ENCODE assay signal across 30 cellular contexts in the genomic region with DNA sequence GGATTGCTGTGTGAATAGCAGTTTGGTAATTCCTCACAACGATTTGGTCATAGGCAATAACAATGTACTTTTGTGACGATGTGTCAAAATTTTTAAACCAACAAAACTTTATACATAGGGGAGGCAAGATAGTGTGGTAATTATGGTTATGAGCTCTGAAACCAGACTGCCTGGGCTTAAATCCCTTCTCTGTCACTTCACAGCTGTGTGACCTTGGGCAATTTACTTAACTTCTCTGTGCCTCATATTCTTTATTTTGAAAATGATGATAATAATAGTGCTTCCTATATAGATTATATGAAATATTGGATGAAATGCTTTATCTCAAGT. TPM values are rescaled to one million over a fixed set of nuclear protein-coding genes. Genes with fewer than 3 reads are reported as not detected.
DNase-seq lines count a peak whose midpoint lies in the region; ATAC-seq and TF ChIP-seq lines count a peak whose summit lies in the region.
"Had no signal": no experiment of that assay in that cellular context is flagged by ENCODE, and none has a peak within 500 bp of the region (broad histone marks: within the 10 kb centered on the region; RNA-seq: fewer than 3 reads in every experiment).

No MANE protein-coding gene starts in this region.

- peak overlapping the region; percentile 78 for H3K27ac Mint-ChIP-seq in stimulated activated naive CD8-positive, alpha-beta T cell treated with anti-CD3 and anti-CD28 coated beads, Interleukin-15, Interleukin-2, amounts not matched to agents 100 ng/mL and 50 ng/mL, for 24 hours
- no peak overlapping the region for H3K27ac Mint-ChIP-seq in endodermal cell
- H3K27ac Mint-ChIP-seq: CD14-positive monocyte; natural killer cell treated with Interleukin-12 subunit alpha and Interleukin-12 subunit beta and Interleukin-15 and Interleukin-18, amount 100 ng/mL, for 72 hours; stimulated activated memory B cell treated with anti-CD40 and anti-IgM and Interleukin-4, amounts not matched to agents 10 μg/mL and 1 μg/mL and 100 μg/mL, for 72 hours had no signal

- H3K27ac ChIP-seq in endodermal cell (ENCODE audit: low read depth, low read length), result no peak overlapping the region
- peak overlapping the region; percentile 9 to 48 for H3K27ac ChIP-seq in tibial artery
- H3K27ac ChIP-seq: colonic mucosa, pancreas had no signal

- H3K27me3 ChIP-seq in endodermal cell (ENCODE audit: control insufficient read depth, insufficient read depth, low read length, poor library complexity, severe bottlenecking) (no peaks in the 10 kb centered on the region), tibial artery (no peaks in the 10 kb centered on the region)
- H3K27me3 ChIP-seq: colonic mucosa, pancreas had no signal

- peak; percentile 17 to 41 for ATAC-seq in activated CD4-positive, CD25-positive, alpha-beta regulatory T cell treated with anti-CD3 and anti-CD28 coated beads, Interleukin-2, amount 50 U/mL, for 24 hours
- ATAC-seq in stimulated activated naive CD8-positive, alpha-beta T cell treated with anti-CD3 and anti-CD28 coated beads, Interleukin-15, Interleukin-2, amounts not matched to agents 100 U/mL and 50 U/mL, for 24 hours, result no peak
- ATAC-seq: HepG2; left colon; mucosa of descending colon; natural killer cell treated with Interleukin-12 subunit alpha and Interleukin-12 subunit beta and Interleukin-15 and Interleukin-18, amount 100 ng/mL, for 72 hours; pancreas; stimulated activated memory B cell treated with anti-CD40 and anti-IgM and Interleukin-4, amounts not matched to agents 10 μg/mL and 1 μg/mL and 100 μg/mL, for 72 hours had no signal

- peaks cover 4% of the 10 kb centered on the region for H3K4me1 ChIP-seq in endodermal cell (ENCODE audit: control insufficient read depth, insufficient read depth, low read length)
- H3K4me1 ChIP-seq in tibial artery, result peaks cover 0 to 61% (median 23%) of the 10 kb centered on the region in 4 donors
- H3K4me1 ChIP-seq: colonic mucosa, pancreas had no signal

- no peaks in the 10 kb centered on the region for H3K9me3 ChIP-seq in endodermal cell (ENCODE audit: control insufficient read depth, low read length)
- no peaks in the 10 kb centered on the region for H3K9me3 ChIP-seq in tibial artery
- H3K9me3 ChIP-seq: colonic mucosa, mucosa of descending colon, pancreas had no signal

- H3K4me3 Mint-ChIP-seq in stimulated activated naive CD8-positive, alpha-beta T cell treated with anti-CD3 and anti-CD28 coated beads, Interleukin-15, Interleukin-2, amounts not matched to agents 100 ng/mL and 50 ng/mL, for 24 hours, result peak overlapping the region; percentile 64
- no peak overlapping the region for H3K4me3 Mint-ChIP-seq in endodermal cell
- H3K4me3 Mint-ChIP-seq: CD14-positive monocyte; natural killer cell treated with Interleukin-12 subunit alpha and Interleukin-12 subunit beta and Interleukin-15 and Interleukin-18, amount 100 ng/mL, for 72 hours; stimulated activated memory B cell treated with anti-CD40 and anti-IgM and Interleukin-4, amounts not matched to agents 10 μg/mL and 1 μg/mL and 100 μg/mL, for 72 hours had no signal

- peak overlapping the region; percentile 4 for H3K4me3 ChIP-seq in endodermal cell (ENCODE audit: low read length)
- H3K4me3 ChIP-seq in tibial artery, result no peak overlapping the region
- H3K4me3 ChIP-seq: colonic mucosa, mucosa of descending colon, pancreas had no signal

- H3K36me3 ChIP-seq in endodermal cell (ENCODE audit: control insufficient read depth, insufficient read depth, low read length) (peaks cover 26% of the 10 kb centered on the region), tibial artery (peaks cover 0 to 5% (median under 1%) of the 10 kb centered on the region in 3 donors)
- H3K36me3 ChIP-seq: colonic mucosa, pancreas had no signal

- H3K27me3 Mint-ChIP-seq in stimulated activated naive CD8-positive, alpha-beta T cell treated with anti-CD3 and anti-CD28 coated beads, Interleukin-15, Interleukin-2, amounts not matched to agents 100 ng/mL and 50 ng/mL, for 24 hours, result no peaks in the 10 kb centered on the region
- no peaks in the 10 kb centered on the region for H3K27me3 Mint-ChIP-seq in endodermal cell (ENCODE audit: insufficient read depth)
- H3K27me3 Mint-ChIP-seq: stimulated activated memory B cell treated with anti-CD40 and anti-IgM and Interleukin-4, amounts not matched to agents 10 μg/mL and 1 μg/mL and 100 μg/mL, for 72 hours had no signal

- intact Hi-C loops in tibial artery (cut with DNase I; ENCODE audit: low total_unique reads), result loop anchor here (10.0 kb wide), 1 partner anchor 76 kb away; no protein-coding TSS in a partner anchor

- peaks cover 78% of the 10 kb centered on the region for H3K4me1 Mint-ChIP-seq in stimulated activated naive CD8-positive, alpha-beta T cell treated with anti-CD3 and anti-CD28 coated beads, Interleukin-15, Interleukin-2, amounts not matched to agents 100 ng/mL and 50 ng/mL, for 24 hours (ENCODE audit: low read depth)
- H3K4me1 Mint-ChIP-seq in endodermal cell, result peaks cover 61% of the 10 kb centered on the region

- no peak for DNase-seq in activated CD4-positive, CD25-positive, alpha-beta regulatory T cell (lab: John Stamatoyannopoulos, UW)
- no peak for DNase-seq in stimulated activated naive CD8-positive, alpha-beta T cell treated with anti-CD3 and anti-CD28 coated beads, Interleukin-15, Interleukin-2, amounts not matched to agents 100 U/mL and 50 U/mL, for 24 hours
- DNase-seq in endodermal cell (no peak), tibial artery (no peak), OCI-M2 (lab: John Stamatoyannopoulos, UW; ENCODE audit: unreplicated experiment) (no peak), DMS 273 (lab: John Stamatoyannopoulos, UW; ENCODE audit: unreplicated experiment) (no peak)
- DNase-seq: activated CD4-positive, alpha-beta T cell treated with anti-CD3 and anti-CD28 coated beads, Interleukin-2, amount 50 U/mL, for 4 hours; activated CD8-positive, alpha-beta memory T cell treated with anti-CD3 and anti-CD28 coated beads, Interleukin-2, amount 50 U/mL, for 48 hours; anterior cingulate cortex; colonic mucosa; DMS79; effector CD8-positive, alpha-beta T cell; Kasumi-1; left colon; mucosa of descending colon; NCI-H1436 treated with DMSO at 0.1 percent for 48 hours; NCI-H2107; NCI-H345; pancreas; SIG-M5; T-helper 9 cell had no signal

- TF ChIP-seq CTCF in endodermal cell (conservative IDR thresholded peaks at IDR 0.05) (no peak), tibial artery (IDR thresholded peaks at IDR 0.05) (no peak)

- H3K9ac ChIP-seq in endodermal cell (ENCODE audit: extremely low read depth, low read length, poor library complexity, severe bottlenecking), result no peak overlapping the region

- peaks cover 89% of the 10 kb centered on the region for H3K36me3 Mint-ChIP-seq in stimulated activated naive CD8-positive, alpha-beta T cell treated with anti-CD3 and anti-CD28 coated beads, Interleukin-15, Interleukin-2, amounts not matched to agents 100 ng/mL and 50 ng/mL, for 24 hours (ENCODE audit: low read depth)
- H3K36me3 Mint-ChIP-seq in endodermal cell (ENCODE audit: low read depth), result peaks cover 35% of the 10 kb centered on the region
- H3K36me3 Mint-ChIP-seq: CD14-positive monocyte; natural killer cell treated with Interleukin-12 subunit alpha and Interleukin-12 subunit beta and Interleukin-15 and Interleukin-18, amount 100 ng/mL, for 72 hours had no signal

- H3K9me3 Mint-ChIP-seq in stimulated activated naive CD8-positive, alpha-beta T cell treated with anti-CD3 and anti-CD28 coated beads, Interleukin-15, Interleukin-2, amounts not matched to agents 100 ng/mL and 50 ng/mL, for 24 hours, result no peaks in the 10 kb centered on the region
- no peaks in the 10 kb centered on the region for H3K9me3 Mint-ChIP-seq in endodermal cell
- H3K9me3 Mint-ChIP-seq: natural killer cell treated with Interleukin-12 subunit alpha and Interleukin-12 subunit beta and Interleukin-15 and Interleukin-18, amount 100 ng/mL, for 72 hours; stimulated activated memory B cell treated with anti-CD40 and anti-IgM and Interleukin-4, amounts not matched to agents 10 μg/mL and 1 μg/mL and 100 μg/mL, for 72 hours had no signal

- WGBS in endodermal cell (ENCODE audit: insufficient coverage in 1 of 2, insufficient read length in 1 of 2), 2 experiments, result 100% methylated on average over 1 of the region's 2 CpGs; no CpG with 5 or more reads in 1 of the 2 experiments

RNA-seq across cellular contexts. Expression of a gene that starts 5.7 kb away (rescaled TPM):
- total RNA-seq in endodermal cell, result 10 to 100 TPM; 49.2 to 58.6 TPM
- 72.1 TPM for polyA plus RNA-seq in endodermal cell (2013, experiment 1 of 2)
- 69.1 TPM for polyA plus RNA-seq in endodermal cell (2013, experiment 2 of 2)
- total RNA-seq: A172, HepG2 had no signal
- polyA plus RNA-seq: HepG2 had no signal

RNA-seq across cellular contexts. Expression of a gene that starts 44.7 kb away (rescaled TPM):
- under 1 TPM; 0.24 to 0.66 TPM for total RNA-seq in endodermal cell
- 0.18 TPM for polyA plus RNA-seq in endodermal cell (2013, experiment 1 of 2)
- polyA plus RNA-seq in endodermal cell (2013, experiment 2 of 2), result 0.25 TPM
- total RNA-seq: A172; epithelial cell of proximal tubule; glomerular endothelial cell; HepG2; natural killer cell treated with Interleukin-12 subunit alpha and Interleukin-12 subunit beta and Interleukin-15 and Interleukin-18, amount 100 ng/mL, for 72 hours had no signal
- polyA plus RNA-seq: CD14-positive monocyte, HepG2 had no signal
